Comparison of ENCODE assay signal across 15 cellular contexts in genomic region chrX:81586091-81586490, GRCh38.
A peak's percentile ranks its signal among the peaks of the same experiment; 100 is the strongest.
DNase-seq lines count a peak whose midpoint lies in the region; TF ChIP-seq lines count a peak whose summit lies in the region.
"Had no signal": no experiment of that assay in that cellular context is flagged by ENCODE, and none has a peak within 500 bp of the region (broad histone marks: within the 10 kb centered on the region; RNA-seq: fewer than 3 reads in every experiment).

No MANE protein-coding gene starts in this region.

- peaks cover 11% of the 10 kb centered on the region for H3K4me1 ChIP-seq in HAP-1
- no peaks in the 10 kb centered on the region for H3K4me1 ChIP-seq in endodermal cell (ENCODE audit: control insufficient read depth, insufficient read depth, low read length)
- H3K4me1 ChIP-seq: BE2C had no signal

- H3K9me3 Mint-ChIP-seq in endodermal cell (peaks cover 57% of the 10 kb centered on the region), nephron (no peaks in the 10 kb centered on the region)
- H3K9me3 Mint-ChIP-seq: CD4-positive, CD25-positive, alpha-beta regulatory T cell had no signal

- no peak overlapping the region for H3K27ac Mint-ChIP-seq in endodermal cell
- H3K27ac Mint-ChIP-seq in nephron: peak overlapping the region; percentile 0 to 48 (median 48)
- H3K27ac Mint-ChIP-seq: CD4-positive, CD25-positive, alpha-beta regulatory T cell; CD8-positive, alpha-beta memory T cell; H9 had no signal

- DNase-seq in HAP-1 (ENCODE audit: low spot score in 2 of 2): peak; percentile 20 to 63
- peak; percentile 23 for DNase-seq in OCI-M1 (lab: John Stamatoyannopoulos, UW)
- DNase-seq in endodermal cell: peak; percentile 48
- no peak for DNase-seq in GM19240 (ENCODE audit: insufficient read length, low spot score)
- DNase-seq in AG08395 (ENCODE audit: low spot score): no peak
- DNase-seq in DMS114 treated with DMSO at 0.1 percent for 48 hours (lab: John Stamatoyannopoulos, UW; ENCODE audit: unreplicated experiment): no peak
- no peak for DNase-seq in NCI-H446 (lab: John Stamatoyannopoulos, UW)
- DNase-seq: BE2C; C1 segment of cervical spinal cord; CD4-positive, CD25-positive, alpha-beta regulatory T cell; CD8-positive, alpha-beta memory T cell; DMS79 treated with DMSO at 0.1 percent for 48 hours; GF-D8; H9 had no signal

- no peak overlapping the region for H3K9ac ChIP-seq in endodermal cell (ENCODE audit: extremely low read depth, low read length, poor library complexity, severe bottlenecking)

- in situ Hi-C loops in HAP-1 (cut with MboI; ENCODE audit: low sequenced_read_pairs): no loop called here

- H3K4me1 Mint-ChIP-seq in endodermal cell (no peaks in the 10 kb centered on the region), nephron (no peaks in the 10 kb centered on the region)
- H3K4me1 Mint-ChIP-seq: CD4-positive, CD25-positive, alpha-beta regulatory T cell; CD8-positive, alpha-beta memory T cell; H9 had no signal

- H3K27ac ChIP-seq in endodermal cell (ENCODE audit: low read depth, low read length): no peak overlapping the region

- no peaks in the 10 kb centered on the region for H3K9me3 ChIP-seq in HAP-1
- H3K9me3 ChIP-seq in endodermal cell (ENCODE audit: control insufficient read depth, low read length): peaks cover 7% of the 10 kb centered on the region
- H3K9me3 ChIP-seq: BE2C had no signal

- no peaks in the 10 kb centered on the region for H3K27me3 ChIP-seq in HAP-1 (ENCODE audit: low read depth)
- H3K27me3 ChIP-seq in endodermal cell (ENCODE audit: control insufficient read depth, insufficient read depth, low read length, poor library complexity, severe bottlenecking): no peaks in the 10 kb centered on the region
- H3K27me3 ChIP-seq: BE2C had no signal

- H3K36me3 ChIP-seq in HAP-1 (replicated peaks) (no peaks in the 10 kb centered on the region), endodermal cell (ENCODE audit: control insufficient read depth, insufficient read depth, low read length) (no peaks in the 10 kb centered on the region)
- H3K36me3 ChIP-seq: BE2C had no signal

- H3K4me3 Mint-ChIP-seq in endodermal cell (no peak overlapping the region), nephron (no peak overlapping the region)
- H3K4me3 Mint-ChIP-seq: CD4-positive, CD25-positive, alpha-beta regulatory T cell; CD8-positive, alpha-beta memory T cell; H9 had no signal

- H3K36me3 Mint-ChIP-seq in endodermal cell (ENCODE audit: low read depth) (no peaks in the 10 kb centered on the region), nephron (ENCODE audit: low read depth) (no peaks in the 10 kb centered on the region)
- H3K36me3 Mint-ChIP-seq: CD4-positive, CD25-positive, alpha-beta regulatory T cell; CD8-positive, alpha-beta memory T cell had no signal

- 80% methylated on average over 1 of the region's 1 CpG; no CpG with 5 or more reads in 1 of the 2 experiments for WGBS in endodermal cell (ENCODE audit: insufficient coverage in 1 of 2, insufficient read length in 1 of 2), 2 experiments

- no peak for TF ChIP-seq CTCF in endodermal cell (conservative IDR thresholded peaks at IDR 0.05)
- TF ChIP-seq CTCF in nephron (IDR thresholded peaks at IDR 0.05; ENCODE audit: unreplicated experiment in 3 of 3): no peak

- no peaks in the 10 kb centered on the region for H3K27me3 Mint-ChIP-seq in endodermal cell (ENCODE audit: insufficient read depth)
- H3K27me3 Mint-ChIP-seq in nephron (ENCODE audit: low read depth): no peaks in the 10 kb centered on the region
- H3K27me3 Mint-ChIP-seq: CD4-positive, CD25-positive, alpha-beta regulatory T cell; CD8-positive, alpha-beta memory T cell had no signal

- H3K4me3 ChIP-seq in HAP-1 (no peak overlapping the region), endodermal cell (ENCODE audit: low read length) (no peak overlapping the region)

Comparison
In these comparisons a context has a peak if more than half of its experiments do, and no peak if none do; other contexts are left out.
1. DNase-seq: peak in HAP-1 (2 of 2), OCI-M1 (single experiment) and endodermal cell (single experiment); none in GM19240 (single experiment), AG08395 (single experiment), DMS114 treated with DMSO at 0.1 percent for 48 hours (single experiment) and NCI-H446 (0 of 2).